ENCODE assay signal across 14 cellular contexts in the genomic region with DNA sequence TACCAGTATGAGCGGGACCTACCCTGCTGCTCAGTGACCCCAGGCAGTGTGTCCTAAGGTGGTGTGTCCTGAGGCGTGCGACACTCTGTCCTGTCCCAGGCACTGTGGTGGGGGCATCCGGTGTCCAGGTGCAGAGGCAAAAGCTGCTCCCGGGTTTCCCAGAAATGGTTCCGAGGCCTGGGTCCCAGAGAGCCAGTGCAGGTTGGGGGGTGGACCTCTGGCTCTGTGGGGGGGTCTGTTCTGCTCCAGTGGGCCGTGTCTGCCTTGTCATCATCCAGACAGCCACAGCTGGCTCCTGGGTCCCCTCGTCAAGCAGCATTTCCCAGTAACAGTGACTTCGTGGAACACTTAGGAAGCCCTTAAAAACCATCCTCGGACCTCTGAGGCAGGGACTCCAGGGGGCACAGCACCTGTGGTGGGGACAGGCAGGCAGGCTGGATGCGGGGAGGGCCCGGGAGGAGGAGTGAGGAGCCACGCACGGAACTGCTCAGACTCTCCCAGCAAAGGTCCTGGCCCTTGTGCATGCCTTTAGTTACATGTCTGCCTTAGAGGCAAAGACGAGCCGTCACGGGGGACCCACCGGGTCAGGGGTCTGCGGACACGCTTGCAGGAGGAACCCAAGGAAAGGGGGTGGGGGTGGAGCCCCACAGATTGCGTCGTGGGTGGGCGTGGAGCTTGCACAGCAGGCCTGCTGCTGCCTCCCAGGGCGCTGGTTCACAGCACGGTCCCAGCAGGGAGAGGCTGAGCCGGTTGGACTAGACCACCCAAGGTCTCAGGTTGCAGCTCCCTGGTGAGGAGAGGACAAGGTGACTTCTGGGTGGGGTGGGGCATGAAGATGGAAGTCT. TPM values are rescaled to one million over a fixed set of nuclear protein-coding genes. Genes with fewer than 3 reads are reported as not detected.
DNase-seq lines count a peak whose midpoint lies in the region; ATAC-seq and TF ChIP-seq lines count a peak whose summit lies in the region.
"Had no signal": no experiment of that assay in that cellular context is flagged by ENCODE, and none has a peak within 500 bp of the region (broad histone marks: within the 10 kb centered on the region; RNA-seq: fewer than 3 reads in every experiment).

No MANE protein-coding gene starts in this region.

- no peak for TF ChIP-seq RAD21 in IMR-90 (IDR thresholded peaks at IDR 0.05; ENCODE audit: low read length)

- peak overlapping the region; percentile 96 for H2AK9ac ChIP-seq in IMR-90 (replicated peaks; ENCODE audit: low read depth, low read length, poor library complexity)

- no peak overlapping the region for H4K5ac ChIP-seq in IMR-90 (ENCODE audit: low read depth, low read length)

- no peak overlapping the region for H2BK5ac ChIP-seq in IMR-90 (ENCODE audit: low read depth, low read length, poor library complexity, severe bottlenecking)

- no peak overlapping the region for H3K14ac ChIP-seq in IMR-90 (replicated peaks; ENCODE audit: low read depth, low read length)

- peak overlapping the region; percentile 39 for H2AFZ ChIP-seq in IMR-90 (replicated peaks; ENCODE audit: low read length, poor library complexity)

- no peak overlapping the region for H3K27ac Mint-ChIP-seq in endodermal cell
- H3K27ac Mint-ChIP-seq in mesothelial cell of epicardium: no peak overlapping the region

- H4K8ac ChIP-seq in IMR-90 (ENCODE audit: low read depth in 2 of 2, low read length in 2 of 2): peak overlapping the region in 1 of 2 experiments; percentile 3; a peak in 1 of 4 replicates

- 0 out of 2 replicates have a peak overlapping the region, but pooled peaks have one; percentile 1 for H2AK5ac ChIP-seq in IMR-90 (ENCODE audit: low read depth, low read length)

- ATAC-seq in IMR-90 (ENCODE audit: low read depth) (no peak), gastrocnemius medialis (peak in 1 of 2 donors; percentile 2)

- no peak overlapping the region for H3K4ac ChIP-seq in IMR-90 (ENCODE audit: low read depth, low read length)

- no peaks in the 10 kb centered on the region for H3K9me3 ChIP-seq in IMR-90 (ENCODE audit: control insufficient read depth, insufficient read depth, low read length)
- H3K9me3 ChIP-seq in endodermal cell (ENCODE audit: control insufficient read depth, low read length): no peaks in the 10 kb centered on the region
- no peaks in the 10 kb centered on the region for H3K9me3 ChIP-seq in gastrocnemius medialis
- H3K9me3 ChIP-seq: adrenal gland had no signal

- peak overlapping the region; percentile 66 for H3K23ac ChIP-seq in IMR-90 (ENCODE audit: low read depth, low read length)

- dilution Hi-C loops in IMR-90 (cut with HindIII; ENCODE audit: low sequenced_read_pairs, unreplicated experiment): no loop called here

- H3K27ac ChIP-seq in IMR-90 (ENCODE audit: insufficient read depth, low read length) (peak overlapping the region; percentile 31; the same call in 1 of the 2 replicates), endodermal cell (ENCODE audit: low read depth, low read length) (no peak overlapping the region), gastrocnemius medialis (peak overlapping the region; percentile 90 to 98 (median 93))
- H3K27ac ChIP-seq: adrenal gland had no signal

- no peak overlapping the region for H2BK120ac ChIP-seq in IMR-90 (ENCODE audit: low read depth, low read length)

- no peak overlapping the region for H4K91ac ChIP-seq in IMR-90 (ENCODE audit: insufficient read depth, low read depth, low read length)

- no peak for TF ChIP-seq POLR2A in IMR-90 (IDR thresholded peaks at IDR 0.05; ENCODE audit: low read depth, low read length)
- peak in 1 of 2 donors; percentile 35 for TF ChIP-seq POLR2A in gastrocnemius medialis (IDR thresholded peaks at IDR 0.05)

- H3K4me3 Mint-ChIP-seq in endodermal cell (no peak overlapping the region), mesothelial cell of epicardium (no peak overlapping the region)

- H3K4me3 ChIP-seq in IMR-90 (ENCODE audit: insufficient read depth, low read depth, low read length) (no peak overlapping the region), endodermal cell (ENCODE audit: low read length) (no peak overlapping the region), gastrocnemius medialis (peak overlapping the region in 1 of 4 donors; percentile 58)
- H3K4me3 ChIP-seq: adrenal gland had no signal

- H3K27me3 Mint-ChIP-seq in endodermal cell (ENCODE audit: insufficient read depth) (peaks cover 9% of the 10 kb centered on the region), mesothelial cell of epicardium (ENCODE audit: low read depth) (peaks cover 5% of the 10 kb centered on the region)

- no peak for TF ChIP-seq CTCF in IMR-90 (conservative IDR thresholded peaks at IDR 0.05; ENCODE audit: low read depth, low read length)
- TF ChIP-seq CTCF in endodermal cell (conservative IDR thresholded peaks at IDR 0.05): no peak
- TF ChIP-seq CTCF in gastrocnemius medialis (IDR thresholded peaks at IDR 0.05 in 4 of 5, conservative IDR thresholded peaks at IDR 0.05 in 1 of 5): no peak
- TF ChIP-seq CTCF in mesothelial cell of epicardium (IDR thresholded peaks at IDR 0.05; ENCODE audit: unreplicated experiment): no peak

- H3K27me3 ChIP-seq in IMR-90 (ENCODE audit: control insufficient read depth, insufficient read depth, low read length) (no peaks in the 10 kb centered on the region), endodermal cell (ENCODE audit: control insufficient read depth, insufficient read depth, low read length, poor library complexity, severe bottlenecking) (peaks cover 13% of the 10 kb centered on the region), gastrocnemius medialis (no peaks in the 10 kb centered on the region)
- H3K27me3 ChIP-seq: adrenal gland had no signal

- CTCF ChIA-PET in IMR-90 (lab: Yijun Ruan, JAX): no interaction called here

- no peak overlapping the region for H3K56ac ChIP-seq in IMR-90 (ENCODE audit: extremely low read depth, insufficient read depth, low read length)

- no peak overlapping the region for H2BK15ac ChIP-seq in IMR-90 (ENCODE audit: low read depth, low read length)

- DNase-seq in DMS79 treated with DMSO at 0.1 percent for 48 hours (lab: John Stamatoyannopoulos, UW): peak; percentile 7
- DNase-seq in DMS79 (lab: John Stamatoyannopoulos, UW): no peak
- DNase-seq in IMR-90: no peak
- peak; percentile 58 for DNase-seq in endodermal cell
- DNase-seq in gastrocnemius medialis: peak in 1 of 2 donors; percentile 72
- no peak for DNase-seq in pons (ENCODE audit: low spot score)
- no peak for DNase-seq in mesothelial cell of epicardium (ENCODE audit: low spot score in 2 of 2, unreplicated experiment in 2 of 2)
- no peak for DNase-seq in LoVo (ENCODE audit: low spot score)
- DNase-seq: activated CD8-positive, alpha-beta memory T cell treated with anti-CD3 and anti-CD28 coated beads for 24 hours; GOT3; NCI-H510A; stimulated activated CD4-positive, alpha-beta T cell treated with anti-CD3 and anti-CD28 coated beads, Interleukin-4, amount 100 ng/mL, for 4 hours had no signal

- H3K36me3 Mint-ChIP-seq in endodermal cell (ENCODE audit: low read depth) (peaks cover 6% of the 10 kb centered on the region), mesothelial cell of epicardium (peaks cover 6% of the 10 kb centered on the region)

- H3K9me3 Mint-ChIP-seq in endodermal cell (no peaks in the 10 kb centered on the region), mesothelial cell of epicardium (no peaks in the 10 kb centered on the region)
- H3K9me3 Mint-ChIP-seq: neural crest cell had no signal

- H3K4me1 ChIP-seq in IMR-90 (ENCODE audit: control insufficient read depth, insufficient read depth, low read length): peaks cover 46% of the 10 kb centered on the region
- peaks cover 9% of the 10 kb centered on the region for H3K4me1 ChIP-seq in endodermal cell (ENCODE audit: control insufficient read depth, insufficient read depth, low read length)
- H3K4me1 ChIP-seq in gastrocnemius medialis: peaks cover 72 to 89% of the 10 kb centered on the region in 2 donors

- H3K18ac ChIP-seq in IMR-90 (ENCODE audit: low read depth, low read length): no peak overlapping the region

- no TSS peak for BruUV-seq in IMR-90 (replicated peaks; lab: Mats Ljungman, UMichigan)

- intact Hi-C loops in IMR-90 (cut with micrococcal nuclease) (no loop called here), gastrocnemius medialis (cut with DNase I; ENCODE audit: low total_unique reads) (loop anchor here (5.0 kb wide), 1 partner anchor 197 kb away; a partner anchor contains a TSS)

- H3K4me1 Mint-ChIP-seq in endodermal cell (peaks cover 5% of the 10 kb centered on the region), mesothelial cell of epicardium (peaks cover 19% of the 10 kb centered on the region)

- no peaks in the 10 kb centered on the region for H3K9me1 ChIP-seq in IMR-90 (ENCODE audit: insufficient read depth, low read length)

- POLR2A ChIA-PET in IMR-90 (lab: Charles Lee; ENCODE audit: unreplicated experiment): interaction anchor here (0.5 kb wide), 2 partner anchors 14 to 59 kb away, joined by 3 read pairs; no protein-coding TSS in a partner anchor

- H2BK20ac ChIP-seq in IMR-90 (ENCODE audit: low read depth, low read length): no peak overlapping the region

- H4K20me1 ChIP-seq in IMR-90 (ENCODE audit: insufficient read depth, low read length): peaks cover 100% of the 10 kb centered on the region

- in situ Hi-C loops in IMR-90 (cut with MboI; ENCODE audit: low sequenced_read_pairs): no loop called here
- in situ Hi-C loops in gastrocnemius medialis (cut with MboI; ENCODE audit: low sequenced_read_pairs in 4 of 4): no loop called here

- H3K9ac ChIP-seq in IMR-90 (ENCODE audit: low read depth, low read length) (0 out of 2 replicates have a peak overlapping the region, but pooled peaks have one; percentile 20), endodermal cell (ENCODE audit: extremely low read depth, low read length, poor library complexity, severe bottlenecking) (no peak overlapping the region)

- peaks cover 53% of the 10 kb centered on the region for H3K36me3 ChIP-seq in IMR-90 (ENCODE audit: control insufficient read depth, insufficient read depth, low read length)
- H3K36me3 ChIP-seq in endodermal cell (ENCODE audit: control insufficient read depth, insufficient read depth, low read length): no peaks in the 10 kb centered on the region
- peaks cover 0 to 15% of the 10 kb centered on the region in 2 donors for H3K36me3 ChIP-seq in gastrocnemius medialis

- 52% methylated on average over 11 of the region's 26 CpGs; no CpG with 5 or more reads in 1 of the 2 experiments for WGBS in IMR-90 (ENCODE audit: extremely low coverage in 2 of 2, insufficient read length in 1 of 2), 2 experiments
- 81 to 90% methylated on average over 15 to 26 of the region's 26 CpGs for WGBS in endodermal cell (ENCODE audit: insufficient coverage in 1 of 2, insufficient read length in 1 of 2), 2 experiments

- peaks cover 5 to 68% of the 10 kb centered on the region in 2 experiments; a peak in 3 of 4 replicates for H3K79me1 ChIP-seq in IMR-90 (ENCODE audit: low read depth in 1 of 2, low read length in 2 of 2)

- peak overlapping the region; percentile 12; the same call in 1 of the 2 replicates for H3K4me2 ChIP-seq in IMR-90 (ENCODE audit: low read depth, low read length)

RNA-seq across cellular contexts. Expression of a gene that starts 5.6 kb away (rescaled TPM):
- total RNA-seq in IMR-90 (2012; rRNA removed) (49.1 and 49.7 TPM in 2 replicates), endodermal cell (10 to 100 TPM; 31.8 to 39.7 TPM), gastrocnemius medialis (100 to 1,000 TPM in 2 of 4 donors, 10 to 100 TPM in 2; 46.0 to 173 (median 126) TPM), mesothelial cell of epicardium (62.0 to 68.8 TPM (median 67.3 TPM) in 3 replicates)
- polyA plus RNA-seq in IMR-90 (2012; rRNA removed): 181 and 204 TPM in 2 replicates
- polyA plus RNA-seq in IMR-90 (2012; cell fraction: cytosol; rRNA removed): 128 and 499 TPM in 2 replicates
- 77.3 and 325 TPM in 2 replicates for polyA plus RNA-seq in IMR-90 (2012; cell fraction: nucleus; rRNA removed; ENCODE audit: low replicate concordance)
- 31.8 TPM for polyA plus RNA-seq in endodermal cell (2013, experiment 1 of 2)
- polyA plus RNA-seq in endodermal cell (2013, experiment 2 of 2): 26.2 TPM

RNA-seq across cellular contexts. Expression of a gene that starts 21.8 kb away (rescaled TPM):
- total RNA-seq in IMR-90 (2012; rRNA removed) (6.9 and 7.3 TPM in 2 replicates), endodermal cell (10 to 100 TPM; 61.8 to 82.8 TPM), gastrocnemius medialis (10 to 100 TPM in 1 of 4 donors, 1 to 10 TPM in 3; 3.7 to 11.3 (median 5.1) TPM), mesothelial cell of epicardium (90.4 to 92.1 TPM (median 91.5 TPM) in 3 replicates)
- polyA plus RNA-seq in IMR-90 (2012; rRNA removed): 31.3 and 32.4 TPM in 2 replicates
- 5.1 and 6.2 TPM in 2 replicates for polyA plus RNA-seq in IMR-90 (2012; cell fraction: cytosol; rRNA removed)
- 259 and 322 TPM in 2 replicates for polyA plus RNA-seq in IMR-90 (2012; cell fraction: nucleus; rRNA removed; ENCODE audit: low replicate concordance)
- 25.7 TPM for polyA plus RNA-seq in endodermal cell (2013, experiment 1 of 2)
- polyA plus RNA-seq in endodermal cell (2013, experiment 2 of 2): 22.9 TPM

RNA-seq across cellular contexts. Expression of a gene that starts 39.1 kb away (rescaled TPM):
- total RNA-seq in IMR-90 (2012; rRNA removed) (38.3 and 47.1 TPM in 2 replicates), endodermal cell (100 to 1,000 TPM; 104 to 143 TPM), gastrocnemius medialis (10 to 100 TPM; 34.0 to 55.2 (median 47.3) TPM), mesothelial cell of epicardium (202 to 212 TPM (median 204 TPM) in 3 replicates)
- 144 and 186 TPM in 2 replicates for polyA plus RNA-seq in IMR-90 (2012; rRNA removed)
- polyA plus RNA-seq in IMR-90 (2012; cell fraction: cytosol; rRNA removed): 131 and 159 TPM in 2 replicates
- 373 and 817 TPM in 2 replicates for polyA plus RNA-seq in IMR-90 (2012; cell fraction: nucleus; rRNA removed; ENCODE audit: low replicate concordance)
- polyA plus RNA-seq in endodermal cell (2013, experiment 1 of 2): 101 TPM
- 74.7 TPM for polyA plus RNA-seq in endodermal cell (2013, experiment 2 of 2)

Comparison
In these comparisons a context has a peak if more than half of its experiments do, and no peak if none do; other contexts are left out.
1. DNase-seq: peak in DMS79 treated with DMSO at 0.1 percent for 48 hours (single experiment) and endodermal cell (single experiment); none in DMS79 (single experiment), IMR-90 (single experiment), pons (single experiment), mesothelial cell of epicardium (0 of 2) and LoVo (single experiment).